Comparison of ENCODE assay signal across 12 cellular contexts in genomic region chr11:128508785-128509518, GRCh38.
DNase-seq lines count a peak whose midpoint lies in the region; ATAC-seq and TF ChIP-seq lines count a peak whose summit lies in the region.
"Had no signal": no experiment of that assay in that cellular context is flagged by ENCODE, and none has a peak within 500 bp of the region (broad histone marks: within the 10 kb centered on the region; RNA-seq: fewer than 3 reads in every experiment).

No MANE protein-coding gene starts in this region.

- H2AFZ ChIP-seq in fibroblast of lung (ENCODE audit: low read length): no peak overlapping the region
- H2AFZ ChIP-seq: parathyroid adenoma had no signal

- no peak overlapping the region for H3K4me3 ChIP-seq in fibroblast of lung (replicated peaks in 1 of 4; ENCODE audit: control extremely low read depth in 1 of 4, insufficient read depth in 1 of 4, low read depth in 3 of 4, low read length in 4 of 4)
- H3K4me3 ChIP-seq: BLaER1 treated with 17β-estradiol and CSF1 and Interleukin-3, amounts not matched to agents 10 nM and 100 nM; K562 had no signal

- TF ChIP-seq CTCF in fibroblast of lung (conservative IDR thresholded peaks at IDR 0.05 in 1 of 2, IDR thresholded peaks at IDR 0.05 in 1 of 2; ENCODE audit: low read depth in 1 of 2, low read length in 2 of 2): no peak

- H3K27me3 ChIP-seq in fibroblast of lung (ENCODE audit: control insufficient read depth, insufficient read depth, low read length): no peaks in the 10 kb centered on the region
- H3K27me3 ChIP-seq: BLaER1 treated with 17β-estradiol and CSF1 and Interleukin-3, amounts not matched to agents 10 nM and 100 nM had no signal

- H3K36me3 Mint-ChIP-seq in activated T-cell treated with anti-CD3 and anti-CD28 coated beads, Interleukin-2, amount 50 U/mL, for 24 hours (ENCODE audit: low read depth): peaks cover 99% of the 10 kb centered on the region
- peaks cover 84% of the 10 kb centered on the region for H3K36me3 Mint-ChIP-seq in T-cell
- H3K36me3 Mint-ChIP-seq in stimulated activated naive B cell treated with anti-CD40 and anti-IgM and Interleukin-4, amounts not matched to agents 10 μg/mL and 1 μg/mL and 100 μg/mL, for 72 hours: peaks cover 47 to 65% of the 10 kb centered on the region in 2 donors

- POLR2A ChIA-PET in T-cell (lab: Charles Lee): interaction anchor here (0.6 to 7.1 kb wide), 10 partner anchors 9 to 224 kb away, joined by 3 to 86 read pairs (median 8); no protein-coding TSS in a partner anchor

- H3K27me3 Mint-ChIP-seq in activated T-cell treated with anti-CD3 and anti-CD28 coated beads, Interleukin-2, amount 50 U/mL, for 24 hours: no peaks in the 10 kb centered on the region
- no peaks in the 10 kb centered on the region for H3K27me3 Mint-ChIP-seq in T-cell
- no peaks in the 10 kb centered on the region for H3K27me3 Mint-ChIP-seq in stimulated activated naive B cell treated with anti-CD40 and anti-IgM and Interleukin-4, amounts not matched to agents 10 μg/mL and 1 μg/mL and 100 μg/mL, for 72 hours

- peak overlapping the region; percentile 97 for H3K27ac Mint-ChIP-seq in activated T-cell treated with anti-CD3 and anti-CD28 coated beads, Interleukin-2, amount 50 U/mL, for 24 hours
- peak overlapping the region; percentile 96 to 98 for H3K27ac Mint-ChIP-seq in T-cell
- H3K27ac Mint-ChIP-seq in stimulated activated naive B cell treated with anti-CD40 and anti-IgM and Interleukin-4, amounts not matched to agents 10 μg/mL and 1 μg/mL and 100 μg/mL, for 72 hours: peak overlapping the region; percentile 91

- H3K9ac ChIP-seq in fibroblast of lung (ENCODE audit: insufficient read depth, low read length): no peak overlapping the region
- H3K9ac ChIP-seq: BLaER1 treated with 17β-estradiol and CSF1 and Interleukin-3, amounts not matched to agents 10 nM and 100 nM; parathyroid adenoma had no signal

- peaks cover 100% of the 10 kb centered on the region for H3K4me1 Mint-ChIP-seq in activated T-cell treated with anti-CD3 and anti-CD28 coated beads, Interleukin-2, amount 50 U/mL, for 24 hours (ENCODE audit: low read depth)
- H3K4me1 Mint-ChIP-seq in T-cell: peaks cover 97 to 100% (median 99%) of the 10 kb centered on the region in 3 donors
- H3K4me1 Mint-ChIP-seq in stimulated activated naive B cell treated with anti-CD40 and anti-IgM and Interleukin-4, amounts not matched to agents 10 μg/mL and 1 μg/mL and 100 μg/mL, for 72 hours: peaks cover 66 to 94% of the 10 kb centered on the region in 2 donors

- peaks cover 50% of the 10 kb centered on the region for H3K4me1 ChIP-seq in fibroblast of lung (ENCODE audit: control insufficient read depth, extremely low read depth, insufficient read depth, low read length)

- H3K27ac ChIP-seq in fibroblast of lung (ENCODE audit: insufficient read depth, low read length): peak overlapping the region; percentile 92
- H3K27ac ChIP-seq: BLaER1 treated with 17β-estradiol and CSF1 and Interleukin-3, amounts not matched to agents 10 nM and 100 nM; parathyroid adenoma had no signal

- peak overlapping the region; percentile 48 for H3K4me2 ChIP-seq in fibroblast of lung (ENCODE audit: extremely low read depth, insufficient read depth, low read length)

- peak in 3 of 4 experiments; percentile 19 to 29 (median 19) for ATAC-seq in T-cell (replicated peaks in 1 of 4)
- ATAC-seq in stimulated activated naive B cell treated with anti-CD40 and anti-IgM and Interleukin-4, amounts not matched to agents 10 μg/mL and 1 μg/mL and 100 μg/mL, for 72 hours (replicated peaks): no peak
- ATAC-seq: K562 had no signal

- peaks cover 7% of the 10 kb centered on the region for H3K36me3 ChIP-seq in fibroblast of lung (ENCODE audit: control insufficient read depth, insufficient read depth, low read length)

- H3K9me3 ChIP-seq in fibroblast of lung (ENCODE audit: control insufficient read depth, insufficient read depth, low read depth, low read length): no peaks in the 10 kb centered on the region

- CTCF ChIA-PET in T-cell (lab: Charles Lee): interaction anchor here (0.7 to 5.2 kb wide), 11 partner anchors 9 to 337 kb away, joined by 3 to 45 read pairs (median 6); no protein-coding TSS in a partner anchor

- peaks cover 89% of the 10 kb centered on the region for H3K79me2 ChIP-seq in fibroblast of lung (ENCODE audit: control insufficient read depth, insufficient read depth, low read length)
- H3K79me2 ChIP-seq: parathyroid adenoma had no signal

- peak overlapping the region; percentile 96 for H3K4me3 Mint-ChIP-seq in activated T-cell treated with anti-CD3 and anti-CD28 coated beads, Interleukin-2, amount 50 U/mL, for 24 hours
- H3K4me3 Mint-ChIP-seq in T-cell: peak overlapping the region; percentile 82 to 99 (median 98)
- peak overlapping the region in 1 of 2 donors; percentile 17 for H3K4me3 Mint-ChIP-seq in stimulated activated naive B cell treated with anti-CD40 and anti-IgM and Interleukin-4, amounts not matched to agents 10 μg/mL and 1 μg/mL and 100 μg/mL, for 72 hours

- H3K9me3 Mint-ChIP-seq in activated T-cell treated with anti-CD3 and anti-CD28 coated beads, Interleukin-2, amount 50 U/mL, for 24 hours: no peaks in the 10 kb centered on the region
- H3K9me3 Mint-ChIP-seq in T-cell: no peaks in the 10 kb centered on the region
- peaks cover 0 to 2% of the 10 kb centered on the region in 2 donors for H3K9me3 Mint-ChIP-seq in stimulated activated naive B cell treated with anti-CD40 and anti-IgM and Interleukin-4, amounts not matched to agents 10 μg/mL and 1 μg/mL and 100 μg/mL, for 72 hours

- H4K20me1 ChIP-seq in fibroblast of lung (ENCODE audit: control insufficient read depth, extremely low read depth, insufficient read depth, low read length): no peaks in the 10 kb centered on the region

- no peak for DNase-seq in activated T-cell treated with anti-CD3 and anti-CD28 coated beads, Interleukin-2, amount 50 U/mL, for 24 hours
- DNase-seq in activated T-cell treated with anti-CD3 and anti-CD28 coated beads, Interleukin-2, amount 50 U/mL, for 48 hours: no peak
- DNase-seq in T-cell (peak in 7 of 34 experiments; percentile 28 to 64 (median 43)), fibroblast of lung (ENCODE audit: low read depth in 2 of 2) (peak; percentile 60 to 88), NCI-H1694 (lab: John Stamatoyannopoulos, UW) (no peak), NCI-H2081 treated with DMSO at 0.1 percent for 48 hours (lab: John Stamatoyannopoulos, UW) (no peak), NK-92 (lab: John Stamatoyannopoulos, UW; ENCODE audit: unreplicated experiment) (no peak)
- DNase-seq in stimulated activated naive B cell treated with anti-CD40 and anti-IgM and Interleukin-4, amounts not matched to agents 10 μg/mL and 1 μg/mL and 100 μg/mL, for 72 hours: no peak
- DNase-seq: foreskin melanocyte had no signal

Comparison
In these comparisons a context has a peak if more than half of its experiments do, and no peak if none do; other contexts are left out.
1. DNase-seq: peak in fibroblast of lung (2 of 2); none in activated T-cell treated with anti-CD3 and anti-CD28 coated beads, Interleukin-2, amount 50 U/mL, for 24 hours (single experiment), activated T-cell treated with anti-CD3 and anti-CD28 coated beads, Interleukin-2, amount 50 U/mL, for 48 hours (0 of 2), stimulated activated naive B cell treated with anti-CD40 and anti-IgM and Interleukin-4, amounts not matched to agents 10 μg/mL and 1 μg/mL and 100 μg/mL, for 72 hours (single experiment), NCI-H1694 (single experiment), NCI-H2081 treated with DMSO at 0.1 percent for 48 hours (single experiment) and NK-92 (single experiment).
2. ATAC-seq: peak in T-cell (3 of 4); none in stimulated activated naive B cell treated with anti-CD40 and anti-IgM and Interleukin-4, amounts not matched to agents 10 μg/mL and 1 μg/mL and 100 μg/mL, for 72 hours (0 of 2).
3. Peak in every context shown above with its lines, with median percentiles within 50 percentile points of each other: H3K27ac Mint-ChIP-seq.